9 cellular contexts compared by ENCODE assay signal in genomic region chr22:30425327-30425615, GRCh38. TPM values are rescaled to one million over a fixed set of nuclear protein-coding genes. Genes with fewer than 3 reads are reported as not detected.
A peak's percentile ranks its signal among the peaks of the same experiment; 100 is the strongest.
DNase-seq lines count a peak whose midpoint lies in the region; ATAC-seq and TF ChIP-seq lines count a peak whose summit lies in the region.
"Had no signal": no experiment of that assay in that cellular context is flagged by ENCODE, and none has a peak within 500 bp of the region (broad histone marks: within the 10 kb centered on the region; RNA-seq: fewer than 3 reads in every experiment).

No MANE protein-coding gene starts in this region.

- DNase-seq in heart left ventricle (no peak), Right ventricle myocardium inferior (ENCODE audit: missing footprints) (no peak), brain microvascular endothelial cell (no peak), mesendoderm (no peak), hypothalamus (lab: John Stamatoyannopoulos, UW) (no peak), NCI-H748 treated with DMSO at 0.1 percent for 48 hours (lab: John Stamatoyannopoulos, UW) (no peak), NCI-H1092 (lab: John Stamatoyannopoulos, UW) (no peak)

- H3K4me1 ChIP-seq in heart left ventricle (peaks cover 4 to 53% (median 33%) of the 10 kb centered on the region in 12 donors), mesendoderm (ENCODE audit: control insufficient read depth, low read depth, low read length) (peaks cover 17% of the 10 kb centered on the region), urinary bladder (ENCODE audit: insufficient read depth) (no peaks in the 10 kb centered on the region)

- no peak overlapping the region for H2BK15ac ChIP-seq in mesendoderm (replicated peaks; ENCODE audit: low read depth)

- H2BK5ac ChIP-seq in mesendoderm (ENCODE audit: low read length): no peak overlapping the region

- H3K27me3 ChIP-seq in heart left ventricle: no peaks in the 10 kb centered on the region
- no peaks in the 10 kb centered on the region for H3K27me3 ChIP-seq in brain microvascular endothelial cell (replicated peaks)
- H3K27me3 ChIP-seq in mesendoderm (ENCODE audit: insufficient read depth, low read length, poor library complexity): no peaks in the 10 kb centered on the region

- peak overlapping the region; percentile 30 for H3K4me2 ChIP-seq in mesendoderm (ENCODE audit: low read length)

- no peak overlapping the region for H3K18ac ChIP-seq in mesendoderm (ENCODE audit: low read length)

- H3K4me3 ChIP-seq in heart left ventricle (peak overlapping the region; percentile 53 to 88 (median 73)), brain microvascular endothelial cell (ENCODE audit: low read depth, low read length) (peak overlapping the region; percentile 68), mesendoderm (ENCODE audit: low read length) (peak overlapping the region; percentile 22), urinary bladder (ENCODE audit: low read depth, low read length) (peak overlapping the region; percentile 50)

- peaks cover 3% of the 10 kb centered on the region for H3K79me1 ChIP-seq in mesendoderm (ENCODE audit: low read length)

- no peak overlapping the region for H2BK120ac ChIP-seq in mesendoderm (ENCODE audit: low read depth, low read length)

- intact Hi-C loops in heart left ventricle (cut with DNase I) (loop anchor here in 4 of 10 donors (5.0 to 10.0 kb wide), 3 partner anchors 160 to 180 kb away; partner anchors contain the start of genes TCN2 (in 2 of the 4) and PES1 (in 1 of the 4)), Right ventricle myocardium inferior (cut with DNase I) (no loop called here)

- in situ Hi-C loops in brain microvascular endothelial cell (cut with HindIII; ENCODE audit: low pct_ligation_motif_present, low sequenced_read_pairs): no loop called here

- H4K8ac ChIP-seq in mesendoderm (ENCODE audit: low read depth, low read length): no peak overlapping the region

- H3K56ac ChIP-seq in mesendoderm (ENCODE audit: low read length): peak overlapping the region; percentile 95

- TF ChIP-seq CTCF in heart left ventricle (IDR thresholded peaks at IDR 0.05) (no peak), brain microvascular endothelial cell (IDR thresholded peaks at IDR 0.05; ENCODE audit: low read depth, low read length, missing control alignments) (no peak)

- ATAC-seq in heart left ventricle (no peak), Right ventricle myocardium inferior (no peak)

- H3K79me2 ChIP-seq in mesendoderm (ENCODE audit: control insufficient read depth, insufficient read depth, low read length): no peaks in the 10 kb centered on the region

- no peak overlapping the region for H2AK5ac ChIP-seq in mesendoderm (ENCODE audit: low read length)

- WGBS in heart left ventricle, 4 donors: 6 to 13% (median 9%) methylated on average over 9 of the region's 9 CpGs
- no CpG with 5 or more reads among the region's 9 CpGs for WGBS in mesendoderm (ENCODE audit: extremely low coverage, insufficient coverage, low lambda C conversion rate)
- WGBS in urinary bladder: 6% methylated on average over 9 of the region's 9 CpGs

- no peak overlapping the region for H3K23ac ChIP-seq in mesendoderm (ENCODE audit: low read length)

- peaks cover 0 to 14% (median 4%) of the 10 kb centered on the region in 9 donors for H3K36me3 ChIP-seq in heart left ventricle
- peaks cover 16% of the 10 kb centered on the region for H3K36me3 ChIP-seq in brain microvascular endothelial cell (replicated peaks)
- H3K36me3 ChIP-seq in mesendoderm (ENCODE audit: control insufficient read depth, insufficient read depth, low read length): no peaks in the 10 kb centered on the region
- H3K36me3 ChIP-seq in urinary bladder (ENCODE audit: insufficient read depth): no peaks in the 10 kb centered on the region

- TF ChIP-seq POLR2A in heart left ventricle (IDR thresholded peaks at IDR 0.05): no peak

- no peak overlapping the region for H3K4ac ChIP-seq in mesendoderm (ENCODE audit: low read depth, low read length)

- H3K27ac ChIP-seq in heart left ventricle (peak overlapping the region in 10 of 12 donors; percentile 53 to 98 (median 76)), brain microvascular endothelial cell (peak overlapping the region; percentile 99), mesendoderm (ENCODE audit: low read depth, low read length) (no peak overlapping the region), urinary bladder (ENCODE audit: low read depth) (no peak overlapping the region)

- H3K9ac ChIP-seq in mesendoderm (ENCODE audit: low read length): peak overlapping the region; percentile 60

- no peak overlapping the region for H4K5ac ChIP-seq in mesendoderm (ENCODE audit: low read length)

- no peaks in the 10 kb centered on the region for H3K9me3 ChIP-seq in heart left ventricle

RNA-seq across cellular contexts. Expression of gene MTFP1, which starts 0.3 kb away (rescaled TPM):
- total RNA-seq in heart left ventricle (10 to 100 TPM in 7 of 9 donors, 1 to 10 TPM in 2; 5.0 to 44.0 (median 15.9) TPM), Right ventricle myocardium inferior (18.2 TPM), urinary bladder (2.1 TPM)
- polyA plus RNA-seq in heart left ventricle (100 to 1,000 TPM in 1 of 2 donors, 10 to 100 TPM in 1; 36.2 to 139 TPM), urinary bladder (7.7 TPM)
- 24.5 TPM for polyA plus RNA-seq in mesendoderm (2013, experiment 1 of 2)
- polyA plus RNA-seq in mesendoderm (2013, experiment 2 of 2): 24.6 TPM

RNA-seq across cellular contexts. Expression of gene SEC14L2, which starts 28.5 kb away (rescaled TPM):
- total RNA-seq in heart left ventricle: 1 to 10 TPM in 5 of 9 donors, under 1 TPM in 4; 0.35 to 3.9 (median 1.6) TPM
- polyA plus RNA-seq in heart left ventricle: 10 to 100 TPM in 1 of 2 donors, under 1 TPM in 1; 0.30 to 11.2 TPM
- total RNA-seq in Right ventricle myocardium inferior: 0.65 TPM
- 1.6 TPM for polyA plus RNA-seq in mesendoderm (2013, experiment 1 of 2)
- polyA plus RNA-seq in mesendoderm (2013, experiment 2 of 2): 1.2 TPM
- total RNA-seq in urinary bladder: 6.2 TPM
- 11.0 TPM for polyA plus RNA-seq in urinary bladder

RNA-seq across cellular contexts. Expression of gene RNF215, which starts 38.1 kb away (rescaled TPM):
- total RNA-seq in heart left ventricle (10 to 100 TPM in 1 of 9 donors, 1 to 10 TPM in 8; 3.3 to 12.2 (median 6.7) TPM), Right ventricle myocardium inferior (3.7 TPM), urinary bladder (10.7 TPM)
- polyA plus RNA-seq in heart left ventricle (1 to 10 TPM; 4.2 to 7.0 TPM), urinary bladder (18.8 TPM)
- polyA plus RNA-seq in mesendoderm (2013, experiment 1 of 2): 3.1 TPM
- polyA plus RNA-seq in mesendoderm (2013, experiment 2 of 2): 2.9 TPM

RNA-seq across cellular contexts. Expression of gene SEC14L3, which starts 46.5 kb away (rescaled TPM):
- not detected for total RNA-seq in heart left ventricle
- polyA plus RNA-seq in heart left ventricle: not detected
- not detected for total RNA-seq in Right ventricle myocardium inferior
- polyA plus RNA-seq in mesendoderm (2013, experiment 1 of 2): not detected
- not detected for polyA plus RNA-seq in mesendoderm (2013, experiment 2 of 2)
- total RNA-seq in urinary bladder: not detected
- not detected for polyA plus RNA-seq in urinary bladder
- total RNA-seq: cerebellum had no signal

Comparison
In these comparisons a context has a peak if more than half of its experiments do, and no peak if none do; other contexts are left out.
1. H3K27ac ChIP-seq: peak in heart left ventricle (10 of 12) and brain microvascular endothelial cell (single experiment); none in mesendoderm (single experiment) and urinary bladder (single experiment).
2. H3K4me3 ChIP-seq: peak in every context shown above with its lines; median percentile 73 in heart left ventricle; 68 in brain microvascular endothelial cell; 50 in urinary bladder; 22 in mesendoderm.